9 cellular contexts compared by ENCODE assay signal in the genomic region with DNA sequence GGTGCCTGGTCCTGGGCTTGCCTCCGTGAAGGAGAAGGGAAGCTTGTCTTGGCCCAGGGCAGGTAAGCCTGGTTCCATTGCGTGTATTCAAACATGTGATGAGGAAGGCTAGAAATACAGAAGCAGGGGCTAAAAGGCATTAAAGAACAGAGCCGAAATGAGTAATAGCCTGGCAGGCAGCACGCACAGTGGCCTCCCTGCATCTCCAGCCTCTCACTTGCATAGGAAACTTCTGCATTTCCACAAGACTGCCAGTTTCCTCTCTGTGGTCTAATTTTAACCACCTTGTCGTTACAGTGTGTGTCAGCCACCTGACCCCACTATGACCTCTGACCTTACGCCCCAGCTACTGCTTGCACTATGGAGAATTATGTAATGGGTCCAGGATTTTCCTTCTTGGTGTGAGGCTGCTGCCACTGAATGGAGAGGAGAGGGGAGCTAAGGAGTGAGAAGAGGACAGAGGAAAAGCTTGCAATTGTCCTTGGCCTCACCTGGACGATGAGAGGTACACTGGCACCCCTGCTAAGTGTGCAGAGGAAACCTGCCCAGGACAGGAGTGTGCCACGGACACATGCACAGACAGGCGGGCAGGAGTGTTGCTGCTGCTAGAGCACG. TPM values are rescaled to one million over a fixed set of nuclear protein-coding genes. Genes with fewer than 3 reads are reported as not detected.
DNase-seq lines count a peak whose midpoint lies in the region; ATAC-seq and TF ChIP-seq lines count a peak whose summit lies in the region.
"Had no signal": no experiment of that assay in that cellular context is flagged by ENCODE, and none has a peak within 500 bp of the region (broad histone marks: within the 10 kb centered on the region; RNA-seq: fewer than 3 reads in every experiment).

No MANE protein-coding gene starts in this region.

- H3K27ac ChIP-seq in left ventricle myocardium inferior (replicated peaks): peak overlapping the region; percentile 93

- H3K4me3 ChIP-seq in left ventricle myocardium inferior: no peak overlapping the region

- H3K27ac Mint-ChIP-seq in activated CD4-positive, alpha-beta memory T cell treated with anti-CD3 and anti-CD28 coated beads for 36 hours: peak overlapping the region; percentile 42

- H3K27me3 Mint-ChIP-seq in activated CD4-positive, alpha-beta memory T cell treated with anti-CD3 and anti-CD28 coated beads for 36 hours: no peaks in the 10 kb centered on the region
- H3K27me3 Mint-ChIP-seq: brain had no signal

- peaks cover 100% of the 10 kb centered on the region for H3K4me1 ChIP-seq in left ventricle myocardium inferior

- H3K9me3 Mint-ChIP-seq in activated CD4-positive, alpha-beta memory T cell treated with anti-CD3 and anti-CD28 coated beads for 36 hours: no peaks in the 10 kb centered on the region
- H3K9me3 Mint-ChIP-seq: brain had no signal

- peaks cover 28% of the 10 kb centered on the region for H3K36me3 Mint-ChIP-seq in activated CD4-positive, alpha-beta memory T cell treated with anti-CD3 and anti-CD28 coated beads for 36 hours

- intact Hi-C loops in activated CD4-positive, alpha-beta memory T cell treated with anti-CD3 and anti-CD28 coated beads for 36 hours (cut with micrococcal nuclease): loop anchor here (1.0 to 5.0 kb wide), 4 partner anchors 17 to 179 kb away; no protein-coding TSS in a partner anchor
- intact Hi-C loops in left ventricle myocardium inferior (cut with micrococcal nuclease): no loop called here

- ATAC-seq in GM18511 (IDR thresholded peaks at IDR 0.05; ENCODE audit: unreplicated experiment) (peak; percentile 54), HG03521 (IDR thresholded peaks at IDR 0.05; ENCODE audit: unreplicated experiment) (peak; percentile 29)

- peak; percentile 80 for DNase-seq in activated CD4-positive, alpha-beta memory T cell treated with anti-CD3 and anti-CD28 coated beads for 36 hours
- DNase-seq in left ventricle myocardium inferior: no peak
- peak; percentile 40 to 55 for DNase-seq in stimulated activated CD8-positive, alpha-beta memory T cell treated with anti-CD3 and anti-CD28 coated beads, Interleukin-15, amount 100 ng/mL, for 48 hours (ENCODE audit: low read depth in 2 of 2)
- no peak for DNase-seq in NCI-H2107 treated with DMSO at 0.1 percent for 48 hours (lab: John Stamatoyannopoulos, UW; ENCODE audit: unreplicated experiment)
- DNase-seq in cerebellar nuclear complex (lab: John Stamatoyannopoulos, UW): no peak
- no peak for DNase-seq in NCI-H2227 (lab: John Stamatoyannopoulos, UW; ENCODE audit: unreplicated experiment)

- no peaks in the 10 kb centered on the region for H3K27me3 ChIP-seq in left ventricle myocardium inferior (ENCODE audit: low read depth)

- no peaks in the 10 kb centered on the region for H3K9me3 ChIP-seq in left ventricle myocardium inferior (replicated peaks)

- POLR2A ChIA-PET in activated CD4-positive, alpha-beta memory T cell treated with anti-CD3 and anti-CD28 coated beads for 36 hours (lab: Charles Lee): interaction anchor here (0.9 to 6.2 kb wide), 7 partner anchors 18 to 175 kb away, joined by 3 to 82 read pairs (median 3); no protein-coding TSS in a partner anchor

- peak overlapping the region; percentile 2 for H3K4me3 Mint-ChIP-seq in activated CD4-positive, alpha-beta memory T cell treated with anti-CD3 and anti-CD28 coated beads for 36 hours

- no peaks in the 10 kb centered on the region for H3K36me3 ChIP-seq in left ventricle myocardium inferior

- TF ChIP-seq CTCF in left ventricle myocardium inferior (IDR thresholded peaks at IDR 0.05; ENCODE audit: borderline replicate concordance): no peak

- peaks cover 81% of the 10 kb centered on the region for H3K4me1 Mint-ChIP-seq in activated CD4-positive, alpha-beta memory T cell treated with anti-CD3 and anti-CD28 coated beads for 36 hours (ENCODE audit: low read depth)

- CTCF ChIA-PET in activated CD4-positive, alpha-beta memory T cell treated with anti-CD3 and anti-CD28 coated beads for 36 hours (lab: Charles Lee): interaction anchor here (0.6 to 7.9 kb wide), 7 partner anchors 15 to 158 kb away, joined by 3 to 90 read pairs (median 3); partner anchors contain the start of gene HIC1

RNA-seq across cellular contexts. Expression of gene HIC1, which starts 32.8 kb away (rescaled TPM):
- 10 to 100 TPM; 13.1 to 13.2 TPM for total RNA-seq in activated CD4-positive, alpha-beta memory T cell treated with anti-CD3 and anti-CD28 coated beads for 36 hours
- total RNA-seq in left ventricle myocardium inferior: 23.5 TPM

RNA-seq across cellular contexts. Expression of gene OVCA2, which starts 45.9 kb away (rescaled TPM):
- total RNA-seq in activated CD4-positive, alpha-beta memory T cell treated with anti-CD3 and anti-CD28 coated beads for 36 hours: 10 to 100 TPM; 31.7 to 34.8 TPM
- 16.6 TPM for total RNA-seq in left ventricle myocardium inferior

RNA-seq across cellular contexts. Expression of gene DPH1, which starts 57.8 kb away (rescaled TPM):
- total RNA-seq in activated CD4-positive, alpha-beta memory T cell treated with anti-CD3 and anti-CD28 coated beads for 36 hours: 10 to 100 TPM; 29.4 to 31.1 TPM
- total RNA-seq in left ventricle myocardium inferior: 29.1 TPM

Comparison
In these comparisons a context has a peak if more than half of its experiments do, and no peak if none do; other contexts are left out.
1. DNase-seq: peak in activated CD4-positive, alpha-beta memory T cell treated with anti-CD3 and anti-CD28 coated beads for 36 hours (single experiment) and stimulated activated CD8-positive, alpha-beta memory T cell treated with anti-CD3 and anti-CD28 coated beads, Interleukin-15, amount 100 ng/mL, for 48 hours (2 of 2); none in left ventricle myocardium inferior (single experiment), NCI-H2107 treated with DMSO at 0.1 percent for 48 hours (single experiment), cerebellar nuclear complex (0 of 2) and NCI-H2227 (single experiment).